Comparison of ENCODE assay signal across 8 cellular contexts in the genomic region with DNA sequence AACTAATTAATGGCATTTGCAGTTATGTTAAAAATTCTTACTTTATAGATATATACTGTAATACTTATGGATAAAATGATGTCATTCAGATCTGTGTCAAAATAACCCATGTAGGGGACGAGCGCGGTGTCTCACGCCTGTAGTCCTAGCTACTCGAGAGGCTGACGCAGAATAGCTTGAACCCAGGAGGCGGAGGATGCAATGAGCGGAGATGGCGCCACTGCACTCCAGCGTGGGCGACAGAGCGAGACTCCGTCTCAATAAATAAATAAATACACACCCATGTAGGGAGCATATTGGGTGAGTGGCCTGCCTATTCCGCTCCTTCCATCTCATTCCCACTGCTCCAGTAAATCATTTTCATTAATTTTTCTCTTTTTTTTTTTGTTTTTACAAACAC. TPM values are rescaled to one million over a fixed set of nuclear protein-coding genes. Genes with fewer than 3 reads are reported as not detected.
DNase-seq lines count a peak whose midpoint lies in the region; ATAC-seq and TF ChIP-seq lines count a peak whose summit lies in the region.

No MANE protein-coding gene starts in this region.

- H3K27ac ChIP-seq in GM23248 (peak overlapping the region; percentile 87), esophagus muscularis mucosa (replicated peaks in 1 of 4) (peak overlapping the region; percentile 82 to 89 (median 86)), ovary (no peak overlapping the region)

- DNase-seq in GM23248 (peak; percentile 24), T-helper 17 cell (no peak), esophagus muscularis mucosa (ENCODE audit: extremely low spot score) (no peak), ovary (no peak), AG20443 (ENCODE audit: low spot score) (no peak), islet precursor cell (no peak)

- H3K9me3 ChIP-seq in GM23248 (ENCODE audit: low read depth) = no peaks in the 10 kb centered on the region
- H3K9me3 ChIP-seq in T-helper 17 cell (ENCODE audit: control insufficient read depth, low read length, poor library complexity, severe bottlenecking) = no peaks in the 10 kb centered on the region
- no peaks in the 10 kb centered on the region for H3K9me3 ChIP-seq in esophagus muscularis mucosa
- H3K9me3 ChIP-seq in ovary = no peaks in the 10 kb centered on the region

- H4K20me1 ChIP-seq in GM23248 (ENCODE audit: insufficient read depth) = no peaks in the 10 kb centered on the region

- peaks cover 100% of the 10 kb centered on the region for H3K79me2 ChIP-seq in GM23248 (ENCODE audit: insufficient read depth)

- H3K9me2 ChIP-seq in GM23248 (ENCODE audit: insufficient read depth) = no peaks in the 10 kb centered on the region

- peak overlapping the region; percentile 80 for H3K4me2 ChIP-seq in GM23248 (ENCODE audit: unreplicated experiment)

- peak overlapping the region; percentile 97 for H3K27ac Mint-ChIP-seq in T-helper 17 cell

- H3K4me3 Mint-ChIP-seq in T-helper 17 cell = peak overlapping the region; percentile 99

- H3K36me3 ChIP-seq in GM23248 (ENCODE audit: low read depth) (peaks cover 16% of the 10 kb centered on the region), esophagus muscularis mucosa (peaks cover 27 to 45% (median 38%) of the 10 kb centered on the region in 4 donors), ovary (no peaks in the 10 kb centered on the region)

- H3K4me1 ChIP-seq in GM23248 (ENCODE audit: insufficient read depth) = peaks cover 19% of the 10 kb centered on the region
- peaks cover 9 to 14% (median 12%) of the 10 kb centered on the region in 4 donors for H3K4me1 ChIP-seq in esophagus muscularis mucosa
- H3K4me1 ChIP-seq in ovary (ENCODE audit: insufficient read depth) = no peaks in the 10 kb centered on the region

- peak; percentile 27 for ATAC-seq in T-helper 17 cell
- ATAC-seq in GM18868 (IDR thresholded peaks at IDR 0.05; ENCODE audit: unreplicated experiment) = no peak
- no peak for ATAC-seq in GM21528 (IDR thresholded peaks at IDR 0.05; ENCODE audit: low FRiP score, unreplicated experiment)

- H3K4me1 Mint-ChIP-seq in T-helper 17 cell = peaks cover 17% of the 10 kb centered on the region

- H3K9ac ChIP-seq in GM23248 = peak overlapping the region; percentile 91

- intact Hi-C loops in esophagus muscularis mucosa (cut with DNase I) = no loop called here
- intact Hi-C loops in ovary (cut with DNase I) = no loop called here

- H3K27me3 ChIP-seq in GM23248 (replicated peaks; ENCODE audit: insufficient read depth) (no peaks in the 10 kb centered on the region), esophagus muscularis mucosa (no peaks in the 10 kb centered on the region), ovary (no peaks in the 10 kb centered on the region)

- TF ChIP-seq POLR2A in esophagus muscularis mucosa (IDR thresholded peaks at IDR 0.05; ENCODE audit: low read depth) (no peak), ovary (IDR thresholded peaks at IDR 0.05) (no peak)

- no peaks in the 10 kb centered on the region for H3K27me3 Mint-ChIP-seq in T-helper 17 cell

- H3K4me3 ChIP-seq in GM23248 = peak overlapping the region; percentile 74
- H3K4me3 ChIP-seq in esophagus muscularis mucosa = peak overlapping the region; percentile 57 to 65 (median 63)
- H3K4me3 ChIP-seq in ovary = peak overlapping the region; percentile 45

- in situ Hi-C loops in GM23248 (cut with MboI) = no loop called here

- no peak for TF ChIP-seq CTCF in esophagus muscularis mucosa (IDR thresholded peaks at IDR 0.05)
- no peak for TF ChIP-seq CTCF in ovary (IDR thresholded peaks at IDR 0.05)

- whole genome bisulfite sequencing in GM23248 (ENCODE audit: low coverage in 1 of 2, low lambda C conversion rate in 2 of 2, missing lambda C conversion rate in 2 of 2), 2 experiments = 60 to 82% methylated on average over 14 of the region's 14 CpGs
- 68% methylated on average over 14 of the region's 14 CpGs for WGBS in esophagus muscularis mucosa
- 51 to 58% (median 57%) methylated on average over 14 of the region's 14 CpGs for WGBS in ovary, 3 donors

- H3K36me3 Mint-ChIP-seq in T-helper 17 cell (ENCODE audit: low read depth) = peaks cover 13% of the 10 kb centered on the region

- H3F3A ChIP-seq in GM23248 (ENCODE audit: insufficient read depth) = peaks cover 15% of the 10 kb centered on the region

- peak overlapping the region; percentile 65; the same call in 1 of the 2 replicates for H2AFZ ChIP-seq in GM23248

- no peak for TF ChIP-seq EP300 in esophagus muscularis mucosa (IDR thresholded peaks at IDR 0.05)
- no peak for TF ChIP-seq EP300 in ovary (IDR thresholded peaks at IDR 0.05)

RNA-seq across cellular contexts. Expression of a gene that starts 7.1 kb away (rescaled TPM):
- 113 and 136 TPM in 2 replicates for total RNA-seq in GM23248 (2014; rRNA removed; shearing (Covaris generic))
- polyA plus RNA-seq in GM23248 (2016; fragmentation: Nextera tagmentation; extraction: Ambion mirVana) (302 and 310 TPM in 2 replicates), ovary (100 to 1,000 TPM; 117 to 131 TPM)
- total RNA-seq in T-helper 17 cell (100 to 1,000 TPM; 120 to 148 TPM), esophagus muscularis mucosa (100 to 1,000 TPM in 2 of 4 donors, 10 to 100 TPM in 2; 79.7 to 115 (median 93.3) TPM), ovary (100 to 1,000 TPM in 6 of 7 donors, 10 to 100 TPM in 1; 88.1 to 188 (median 129) TPM)

RNA-seq across cellular contexts. Expression of a gene that starts 17.7 kb away (rescaled TPM):
- 2.2 and 3.7 TPM in 2 replicates for total RNA-seq in GM23248 (2014; rRNA removed; shearing (Covaris generic))
- 5.5 and 5.9 TPM in 2 replicates for polyA plus RNA-seq in GM23248 (2016; fragmentation: Nextera tagmentation; extraction: Ambion mirVana)
- total RNA-seq in T-helper 17 cell = 10 to 100 TPM; 53.8 to 60.9 TPM
- total RNA-seq in esophagus muscularis mucosa = 1 to 10 TPM in 1 of 4 donors, under 1 TPM in 3; 0.39 to 1.3 (median 0.44) TPM
- total RNA-seq in ovary = 1 to 10 TPM in 4 of 7 donors, under 1 TPM in 3; 0.25 to 2.1 (median 1.0) TPM
- 1 to 10 TPM; 1.1 to 2.6 TPM for polyA plus RNA-seq in ovary

Comparison
In these comparisons a context has a peak if more than half of its experiments do, and no peak if none do; other contexts are left out.
1. H3K27ac ChIP-seq: peak in GM23248 (single experiment) and esophagus muscularis mucosa (4 of 4); none in ovary (0 of 2).
2. RNA of a gene that starts 17.7 kb away (total RNA-seq): 53.8 to 60.9 TPM in T-helper 17 cell; 2.2 to 3.7 TPM in GM23248, 0.25 to 2.1 TPM in ovary and 0.39 to 1.3 TPM in esophagus muscularis mucosa; every median in the first group is over 10 times any median in the second.
3. Peak in every context shown above with its lines, with median percentiles within 50 percentile points of each other: H3K4me3 ChIP-seq.